In genomic region chr1:37553598-37553926, GRCh38 we compare ENCODE assay signal across 8 cellular contexts. TPM values are rescaled to one million over a fixed set of nuclear protein-coding genes. Genes with fewer than 3 reads are reported as not detected.
A peak's percentile ranks its signal among the peaks of the same experiment; 100 is the strongest.
DNase-seq lines count a peak whose midpoint lies in the region; ATAC-seq and TF ChIP-seq lines count a peak whose summit lies in the region.

No MANE protein-coding gene starts in this region.

- peaks cover 7% of the 10 kb centered on the region for H4K20me1 ChIP-seq in PC-3 (ENCODE audit: low read length)

- H3K4me1 ChIP-seq in PC-3 (ENCODE audit: insufficient read depth, low read length), result peaks cover 20% of the 10 kb centered on the region
- H3K4me1 ChIP-seq in esophagus (ENCODE audit: control insufficient read depth in 2 of 2, insufficient read depth in 2 of 2, low read length in 1 of 2), result peaks cover 0 to 12% of the 10 kb centered on the region in 2 donors
- peaks cover 20% of the 10 kb centered on the region for H3K4me1 ChIP-seq in psoas muscle

- BruUV-seq in PC-3 (replicated peaks; lab: Mats Ljungman, UMichigan), result TSS peak; percentile 54

- DNase-seq in PC-3 (no peak), psoas muscle (no peak), NCI-H226 (no peak)
- no peak for DNase-seq in activated CD4-positive, alpha-beta T cell treated with anti-CD3 and anti-CD28 coated beads, Interleukin-2, amount 50 U/mL, for 4 hours

- H3F3A ChIP-seq in PC-3 (ENCODE audit: low read length, unreplicated experiment), result no peaks in the 10 kb centered on the region

- POLR2A ChIA-PET in PC-3 (lab: Charles Lee; ENCODE audit: unreplicated experiment), result no interaction called here

- intact Hi-C loops in PC-3 (cut with micrococcal nuclease), result loop anchor here (5.0 kb wide), 1 partner anchor 139 kb away; the partner anchor contains the start of gene CDCA8
- intact Hi-C loops in psoas muscle (cut with DNase I), result loop anchor here in 1 of 2 donors (5.0 kb wide), 1 partner anchor 39 kb away; no protein-coding TSS in a partner anchor

- CTCF ChIA-PET in PC-3 (lab: Charles Lee), result interaction anchor here (1.0 kb wide), 1 partner anchor 58 kb away, joined by 10 read pairs; no protein-coding TSS in a partner anchor

- H3K27ac ChIP-seq in PC-3 (ENCODE audit: low read length), result peak overlapping the region; percentile 59
- H3K27ac ChIP-seq in esophagus (ENCODE audit: low read depth in 2 of 2, low read length in 1 of 2), result peak overlapping the region in 1 of 2 donors; percentile 96
- H3K27ac ChIP-seq in psoas muscle, result peak overlapping the region; percentile 97

- 2% methylated on average over 11 of the region's 11 CpGs for WGBS in esophagus, 2 donors
- 1 to 6% (median 5%) methylated on average over 11 of the region's 11 CpGs for WGBS in psoas muscle, 3 donors

- no peaks in the 10 kb centered on the region for H3K9me3 ChIP-seq in PC-3 (ENCODE audit: low read length)
- no peaks in the 10 kb centered on the region for H3K9me3 ChIP-seq in esophagus (ENCODE audit: control insufficient read depth in 2 of 2, insufficient read depth in 1 of 2, low read depth in 1 of 2, low read length in 1 of 2)
- no peaks in the 10 kb centered on the region for H3K9me3 ChIP-seq in psoas muscle

- H3K4me2 ChIP-seq in PC-3 (ENCODE audit: low read length), result peak overlapping the region; percentile 90

- H3K9me2 ChIP-seq in PC-3 (replicated peaks; ENCODE audit: low read length), result no peaks in the 10 kb centered on the region

- peak overlapping the region; percentile 83 for H2AFZ ChIP-seq in PC-3 (ENCODE audit: low read length)

- ATAC-seq in GM18502 (IDR thresholded peaks at IDR 0.05; ENCODE audit: poor library complexity, unreplicated experiment) (peak; percentile 18), PC-3 (no peak), psoas muscle (no peak), HG02885 (IDR thresholded peaks at IDR 0.05; ENCODE audit: poor library complexity, unreplicated experiment) (no peak), HG02973 (IDR thresholded peaks at IDR 0.05; ENCODE audit: unreplicated experiment) (no peak)

- peaks cover 50% of the 10 kb centered on the region for H3K79me2 ChIP-seq in PC-3 (ENCODE audit: low read length)

- H3K4me3 ChIP-seq in PC-3 (ENCODE audit: low read length) (peak overlapping the region; percentile 100), esophagus (ENCODE audit: low read depth in 1 of 2, low read length in 2 of 2) (peak overlapping the region; percentile 92 to 94), psoas muscle (peak overlapping the region; percentile 95)

- TF ChIP-seq CTCF in PC-3 (conservative IDR thresholded peaks at IDR 0.05; ENCODE audit: low read depth, low read length), result no peak
- TF ChIP-seq CTCF in psoas muscle (IDR thresholded peaks at IDR 0.05), result no peak

- H3K36me3 ChIP-seq in PC-3 (ENCODE audit: low read depth, low read length) (peaks cover 20% of the 10 kb centered on the region), esophagus (ENCODE audit: control insufficient read depth in 2 of 2, insufficient read depth in 2 of 2, low read length in 1 of 2) (no peaks in the 10 kb centered on the region), psoas muscle (ENCODE audit: insufficient read depth in 1 of 2, low read depth in 1 of 2) (peaks cover 4 to 41% of the 10 kb centered on the region in 2 donors)

- H3K27me3 ChIP-seq in PC-3 (ENCODE audit: low read length), result no peaks in the 10 kb centered on the region
- no peaks in the 10 kb centered on the region for H3K27me3 ChIP-seq in esophagus (ENCODE audit: control insufficient read depth in 1 of 2, insufficient read depth in 2 of 2, low read length in 2 of 2)
- H3K27me3 ChIP-seq in psoas muscle (ENCODE audit: insufficient read depth in 3 of 3, low read length in 2 of 3), result no peaks in the 10 kb centered on the region

- H3K9ac ChIP-seq in PC-3 (ENCODE audit: low read length), result peak overlapping the region; percentile 95

RNA-seq across cellular contexts. Expression of gene SNIP1, which starts 0.5 kb away (rescaled TPM):
- total RNA-seq in PC-3 (2014; rRNA removed) (23.1 and 36.0 TPM in 2 replicates), psoas muscle (10 to 100 TPM in 1 of 4 donors, 1 to 10 TPM in 3; 8.1 to 11.9 (median 9.3) TPM)
- polyA plus RNA-seq in esophagus (1 to 10 TPM; 3.6 to 4.3 TPM), psoas muscle (1 to 10 TPM; 4.1 to 8.0 (median 7.4) TPM)

RNA-seq across cellular contexts. Expression of gene DNALI1, which starts 3.2 kb away (rescaled TPM):
- total RNA-seq in PC-3 (2014; rRNA removed), result not detected in 2 replicates
- polyA plus RNA-seq in esophagus, result 1 to 10 TPM; 1.1 to 1.3 TPM
- 1 to 10 TPM; 1.2 to 2.0 (median 1.3) TPM for total RNA-seq in psoas muscle
- polyA plus RNA-seq in psoas muscle, result 1 to 10 TPM in 2 of 3 donors, under 1 TPM in 1; 0.82 to 2.1 (median 1.1) TPM

RNA-seq across cellular contexts. Expression of gene MEAF6, which starts 39.0 kb away (rescaled TPM):
- total RNA-seq in PC-3 (2014; rRNA removed), result 87.0 and 90.9 TPM in 2 replicates
- 10 to 100 TPM; 28.8 to 33.9 TPM for polyA plus RNA-seq in esophagus
- total RNA-seq in psoas muscle, result 10 to 100 TPM; 27.2 to 35.5 (median 33.0) TPM
- 100 to 1,000 TPM in 1 of 3 donors, 10 to 100 TPM in 2; 33.8 to 109 (median 43.1) TPM for polyA plus RNA-seq in psoas muscle

RNA-seq across cellular contexts. Expression of gene GNL2, which starts 42.2 kb away (rescaled TPM):
- total RNA-seq in PC-3 (2014; rRNA removed) (93.4 and 110 TPM in 2 replicates), psoas muscle (10 to 100 TPM; 29.6 to 52.3 (median 49.5) TPM)
- polyA plus RNA-seq in esophagus (100 to 1,000 TPM in 1 of 2 donors, 10 to 100 TPM in 1; 45.0 to 106 TPM), psoas muscle (100 to 1,000 TPM in 1 of 3 donors, 10 to 100 TPM in 2; 48.2 to 104 (median 58.9) TPM)
